In genomic region chr17:76492250-76492988, GRCh38 we compare ENCODE assay signal across 8 cellular contexts. TPM values are rescaled to one million over a fixed set of nuclear protein-coding genes. Genes with fewer than 3 reads are reported as not detected.
DNase-seq lines count a peak whose midpoint lies in the region; ATAC-seq and TF ChIP-seq lines count a peak whose summit lies in the region.

No MANE protein-coding gene starts in this region.

- peak overlapping the region; percentile 87 to 91 for H3K27ac Mint-ChIP-seq in stimulated activated naive CD8-positive, alpha-beta T cell treated with anti-CD3 and anti-CD28 coated beads, Interleukin-15, amount 100 ng/mL, for 72 hours

- peak; percentile 57 for DNase-seq in Right ventricle myocardium superior
- peak; percentile 35 to 61 for DNase-seq in stimulated activated naive CD8-positive, alpha-beta T cell treated with anti-CD3 and anti-CD28 coated beads, Interleukin-15, amount 100 ng/mL, for 72 hours
- no peak for DNase-seq in hepatic stellate cell (ENCODE audit: low spot score)
- no peak for DNase-seq in NCI-H524 (lab: John Stamatoyannopoulos, UW)
- no peak for DNase-seq in midbrain (lab: John Stamatoyannopoulos, UW)

- ATAC-seq in GM18909 (IDR thresholded peaks at IDR 0.05; ENCODE audit: poor library complexity, unreplicated experiment) = peak; percentile 34
- peak; percentile 36 for ATAC-seq in HG02763 (IDR thresholded peaks at IDR 0.05; ENCODE audit: unreplicated experiment)
- ATAC-seq in Right ventricle myocardium superior (ENCODE audit: poor library complexity) = peak; percentile 32
- ATAC-seq in stimulated activated naive CD8-positive, alpha-beta T cell treated with anti-CD3 and anti-CD28 coated beads, Interleukin-15, amount 100 ng/mL, for 72 hours = peak; percentile 75

- H3K9me3 Mint-ChIP-seq in stimulated activated naive CD8-positive, alpha-beta T cell treated with anti-CD3 and anti-CD28 coated beads, Interleukin-15, amount 100 ng/mL, for 72 hours = no peaks in the 10 kb centered on the region

- intact Hi-C loops in Right ventricle myocardium superior (cut with DNase I) = no loop called here

- H3K4me1 Mint-ChIP-seq in stimulated activated naive CD8-positive, alpha-beta T cell treated with anti-CD3 and anti-CD28 coated beads, Interleukin-15, amount 100 ng/mL, for 72 hours = peaks cover 66% of the 10 kb centered on the region

- 0 out of 2 replicates have a peak, but pooled peaks have one; percentile 17 for TF ChIP-seq POLR2A in Raji (IDR thresholded peaks at IDR 0.05; ENCODE audit: insufficient read depth, low read depth, low read length)

- no peaks in the 10 kb centered on the region for H3K27me3 Mint-ChIP-seq in stimulated activated naive CD8-positive, alpha-beta T cell treated with anti-CD3 and anti-CD28 coated beads, Interleukin-15, amount 100 ng/mL, for 72 hours

- peak overlapping the region; percentile 80 to 82 for H3K4me3 Mint-ChIP-seq in stimulated activated naive CD8-positive, alpha-beta T cell treated with anti-CD3 and anti-CD28 coated beads, Interleukin-15, amount 100 ng/mL, for 72 hours

RNA-seq across cellular contexts. Expression of gene RHBDF2, which starts 8.8 kb away (rescaled TPM):
- total RNA-seq in Right ventricle myocardium superior = 15.4 TPM

RNA-seq across cellular contexts. Expression of gene AANAT, which starts 25.0 kb away (rescaled TPM):
- total RNA-seq in Right ventricle myocardium superior = not detected

RNA-seq across cellular contexts. Expression of gene UBE2O, which starts 39.5 kb away (rescaled TPM):
- total RNA-seq in Right ventricle myocardium superior = 35.9 TPM

RNA-seq across cellular contexts. Expression of gene CYGB, which starts 45.1 kb away (rescaled TPM):
- 34.2 TPM for total RNA-seq in Right ventricle myocardium superior

RNA-seq across cellular contexts. Expression of gene PRCD, which starts 47.4 kb away (rescaled TPM):
- total RNA-seq in Right ventricle myocardium superior = 4.0 TPM

Comparison
In these comparisons a context has a peak if more than half of its experiments do, and no peak if none do; other contexts are left out.
1. DNase-seq: peak in Right ventricle myocardium superior (single experiment) and stimulated activated naive CD8-positive, alpha-beta T cell treated with anti-CD3 and anti-CD28 coated beads, Interleukin-15, amount 100 ng/mL, for 72 hours (2 of 2); none in hepatic stellate cell (single experiment), NCI-H524 (0 of 2) and midbrain (single experiment).
2. Peak in every context shown above with its lines, with median percentiles within 50 percentile points of each other: ATAC-seq.